Comparison of ENCODE assay signal across 22 cellular contexts in genomic region chr19:47786566-47786965, GRCh38. TPM values are rescaled to one million over a fixed set of nuclear protein-coding genes. Genes with fewer than 3 reads are reported as not detected.
"Had no signal": no experiment of that assay in that cellular context is flagged by ENCODE, and none has a peak within 500 bp of the region (broad histone marks: within the 10 kb centered on the region; RNA-seq: fewer than 3 reads in every experiment).

No MANE protein-coding gene starts in this region.

- H3K9me3 Mint-ChIP-seq: activated CD4-positive, alpha-beta memory T cell treated with anti-CD3 and anti-CD28 coated beads, Interleukin-2, amount 10 ng/mL, durations not matched to agents 7 days and 5 days; activated naive CD4-positive, alpha-beta T cell treated with anti-CD3 and anti-CD28 coated beads, Interleukin-2, amount 50 U/mL, for 24 hours; activated T-cell treated with anti-CD3 and anti-CD28 coated beads, Interleukin-2, amount 50 U/mL, for 4 hours; mesothelial cell of epicardium had no signal

- H3K27me3 Mint-ChIP-seq: activated CD4-positive, alpha-beta memory T cell treated with anti-CD3 and anti-CD28 coated beads, Interleukin-2, amount 10 ng/mL, durations not matched to agents 7 days and 5 days; activated naive CD4-positive, alpha-beta T cell treated with anti-CD3 and anti-CD28 coated beads, Interleukin-2, amount 50 U/mL, for 24 hours had no signal

- H3K4me3 Mint-ChIP-seq: activated CD4-positive, alpha-beta memory T cell treated with anti-CD3 and anti-CD28 coated beads, Interleukin-2, amount 10 ng/mL, durations not matched to agents 7 days and 5 days; activated naive CD4-positive, alpha-beta T cell treated with anti-CD3 and anti-CD28 coated beads, Interleukin-2, amount 50 U/mL, for 24 hours; activated T-cell treated with anti-CD3 and anti-CD28 coated beads, Interleukin-2, amount 50 U/mL, for 4 hours; mesothelial cell of epicardium had no signal

- H3K27me3 ChIP-seq: adrenal gland, esophagus squamous epithelium, suprapubic skin had no signal

- H3K27ac ChIP-seq: adrenal gland, esophagus squamous epithelium, lower lobe of right lung, parathyroid adenoma, SK-N-MC, suprapubic skin had no signal

- H3K4me3 ChIP-seq: adrenal gland, coronary artery, esophagus squamous epithelium, lower lobe of right lung, SK-N-MC, suprapubic skin had no signal

- H3K27ac Mint-ChIP-seq: activated CD4-positive, alpha-beta memory T cell treated with anti-CD3 and anti-CD28 coated beads, Interleukin-2, amount 10 ng/mL, durations not matched to agents 7 days and 5 days; activated naive CD4-positive, alpha-beta T cell treated with anti-CD3 and anti-CD28 coated beads, Interleukin-2, amount 50 U/mL, for 24 hours; mesothelial cell of epicardium had no signal

- ATAC-seq: activated T-cell treated with anti-CD3 and anti-CD28 coated beads, Interleukin-2, amount 50 U/mL, for 4 hours; left cardiac atrium; lower lobe of right lung had no signal

- H3K9me3 ChIP-seq: adrenal gland, esophagus squamous epithelium, lower lobe of right lung, suprapubic skin had no signal

- H3K4me1 ChIP-seq: adrenal gland, parathyroid adenoma had no signal

- DNase-seq: activated CD4-positive, alpha-beta memory T cell treated with anti-CD3 and anti-CD28 coated beads, Interleukin-2, amount 10 ng/mL, durations not matched to agents 7 days and 5 days; activated effector memory CD4-positive, alpha-beta T cell treated with Interleukin-2 at 50 U/mL for 16 hours; activated T-cell treated with anti-CD3 and anti-CD28 coated beads, Interleukin-2, amount 50 U/mL, for 4 hours; adrenal gland; caudate nucleus; effector CD4-positive, alpha-beta T cell; esophagus squamous epithelium; head of caudate nucleus; left cardiac atrium; lower lobe of right lung; retina; stimulated activated CD4-positive, alpha-beta T cell treated with anti-CD3 and anti-CD28 coated beads, Interleukin-2, amount 100 ng/mL, for 48 hours; stimulated activated naive CD4-positive, alpha-beta T cell; T1000; trophoblast cell had no signal

RNA-seq across cellular contexts. Expression of gene TPRX1, which starts 17.8 kb away (rescaled TPM):
- total RNA-seq: activated CD4-positive, alpha-beta memory T cell treated with anti-CD3 and anti-CD28 coated beads, Interleukin-2, amount 10 ng/mL, durations not matched to agents 7 days and 5 days; activated T-cell treated with anti-CD3 and anti-CD28 coated beads, Interleukin-2, amount 50 U/mL, for 4 hours; adrenal gland; esophagus squamous epithelium; fibroblast of villous mesenchyme; left cardiac atrium; lower lobe of right lung; mesothelial cell of epicardium; suprapubic skin had no signal
- polyA plus RNA-seq: adrenal gland had no signal

RNA-seq across cellular contexts. Expression of gene CRX, which starts 35.2 kb away (rescaled TPM):
- total RNA-seq: activated CD4-positive, alpha-beta memory T cell treated with anti-CD3 and anti-CD28 coated beads, Interleukin-2, amount 10 ng/mL, durations not matched to agents 7 days and 5 days; activated T-cell treated with anti-CD3 and anti-CD28 coated beads, Interleukin-2, amount 50 U/mL, for 4 hours; adrenal gland; esophagus squamous epithelium; fibroblast of villous mesenchyme; left cardiac atrium; lower lobe of right lung; mesothelial cell of epicardium; suprapubic skin had no signal
